1 cellular context compared by ENCODE assay signal in genomic region chr6:58121616-58122015, GRCh38.
DNase-seq lines count a peak whose midpoint lies in the region.

No MANE protein-coding gene starts in this region.

- DNase-seq in putamen (ENCODE audit: low spot score), result peak; percentile 64
